In genomic region chr22:46230262-46230901, GRCh38 we compare ENCODE assay signal across 18 cellular contexts. TPM values are rescaled to one million over a fixed set of nuclear protein-coding genes. Genes with fewer than 3 reads are reported as not detected.
DNase-seq lines count a peak whose midpoint lies in the region; ATAC-seq, FAIRE-seq and TF ChIP-seq lines count a peak whose summit lies in the region.
"Had no signal": no experiment of that assay in that cellular context is flagged by ENCODE, and none has a peak within 500 bp of the region (broad histone marks: within the 10 kb centered on the region; RNA-seq: fewer than 3 reads in every experiment).

No MANE protein-coding gene starts in this region.

- H3K4me2 ChIP-seq in trophoblast cell (ENCODE audit: low read length), result no peak overlapping the region

- no peak overlapping the region for H2AK5ac ChIP-seq in trophoblast cell (ENCODE audit: low read length)

- H3K23ac ChIP-seq in trophoblast cell (ENCODE audit: low read length), result no peak overlapping the region

- H3K27me3 ChIP-seq in trophoblast cell (ENCODE audit: insufficient read depth, low read length), result no peaks in the 10 kb centered on the region
- H3K27me3 ChIP-seq in pancreas, result no peaks in the 10 kb centered on the region
- H3K27me3 ChIP-seq: BE2C had no signal

- ATAC-seq in left lobe of liver, result peak; percentile 75
- no peak for ATAC-seq in pancreas

- no peak overlapping the region for H2AFZ ChIP-seq in trophoblast cell (ENCODE audit: insufficient read depth, low read length, poor library complexity)

- H3K79me2 ChIP-seq in trophoblast cell (ENCODE audit: control insufficient read depth, insufficient read depth, low read length, poor library complexity), result no peaks in the 10 kb centered on the region

- no peak overlapping the region for H3K27ac ChIP-seq in trophoblast cell (ENCODE audit: low read depth, low read length)
- H3K27ac ChIP-seq in pancreas, result no peak overlapping the region

- H4K12ac ChIP-seq in trophoblast cell (ENCODE audit: low read depth, low read length), result no peak overlapping the region

- H2BK5ac ChIP-seq in trophoblast cell (ENCODE audit: low read depth, low read length, poor library complexity), result no peak overlapping the region

- no peak overlapping the region for H3K9ac ChIP-seq in trophoblast cell (ENCODE audit: low read length)

- H3K18ac ChIP-seq in trophoblast cell (ENCODE audit: low read length), result no peak overlapping the region

- H3K4ac ChIP-seq in trophoblast cell (ENCODE audit: low read depth, low read length), result no peak overlapping the region

- no peak overlapping the region for H3K14ac ChIP-seq in trophoblast cell (ENCODE audit: low read length)

- TF ChIP-seq CTCF in pancreas (IDR thresholded peaks at IDR 0.05), result no peak

- no peak overlapping the region for H4K8ac ChIP-seq in trophoblast cell (ENCODE audit: low read depth, low read length)

- WGBS in trophoblast cell (ENCODE audit: extremely low coverage, insufficient coverage, insufficient read length), result no CpG with 5 or more reads among the region's 13 CpGs
- 91 to 94% methylated on average over 13 of the region's 13 CpGs for WGBS in pancreas, 2 donors

- H3K9me3 ChIP-seq in trophoblast cell (ENCODE audit: insufficient read depth, low read depth, low read length), result peaks cover 4% of the 10 kb centered on the region
- no peaks in the 10 kb centered on the region for H3K9me3 ChIP-seq in pancreas
- H3K9me3 ChIP-seq: BE2C, HAP-1 had no signal

- no peak overlapping the region for H2BK120ac ChIP-seq in trophoblast cell (ENCODE audit: insufficient read depth, low read length, poor library complexity)

- intact Hi-C loops in pancreas (cut with DNase I), result no loop called here

- no peak overlapping the region for H4K91ac ChIP-seq in trophoblast cell (ENCODE audit: low read depth, low read length)

- no peaks in the 10 kb centered on the region for H3K79me1 ChIP-seq in trophoblast cell (ENCODE audit: low read length)

- H3K4me3 ChIP-seq in trophoblast cell (ENCODE audit: low read depth, low read length) (no peak overlapping the region), pancreas (no peak overlapping the region)
- H3K4me3 ChIP-seq: HAP-1 had no signal

- H3K36me3 ChIP-seq in trophoblast cell (ENCODE audit: control insufficient read depth in 1 of 2, insufficient read depth in 2 of 2, low read length in 2 of 2) (peaks cover 0 to 2% of the 10 kb centered on the region in 2 experiments), pancreas (peaks cover 0 to 11% (median 5%) of the 10 kb centered on the region in 3 donors)
- H3K36me3 ChIP-seq: BE2C had no signal

- H3K4me1 ChIP-seq in trophoblast cell (ENCODE audit: control insufficient read depth in 1 of 2, insufficient read depth in 2 of 2, low read length in 2 of 2) (no peaks in the 10 kb centered on the region), pancreas (no peaks in the 10 kb centered on the region)
- H3K4me1 ChIP-seq: HAP-1 had no signal

- DNase-seq in GF-D8 (lab: John Stamatoyannopoulos, UW) (peak; percentile 93), cerebellar cortex (ENCODE audit: low spot score) (peak; percentile 41), left lobe of liver (ENCODE audit: low spot score) (no peak), trophoblast cell (peak; percentile 46 to 69), epidermal melanocyte (ENCODE audit: insufficient read length, low spot score) (no peak), pancreas (no peak), NCI-H345 treated with DMSO at 0.1 percent for 48 hours (lab: John Stamatoyannopoulos, UW; ENCODE audit: unreplicated experiment) (no peak)
- DNase-seq: BE2C; CD4-positive, CD25-positive, alpha-beta regulatory T cell; CD8-positive, alpha-beta memory T cell; COR-L47; DMS 273 treated with DMSO at 0.1 percent for 48 hours; DMS53; GDM1 had no signal

- no peak overlapping the region for H2BK12ac ChIP-seq in trophoblast cell (ENCODE audit: low read length)

- no peak for FAIRE-seq in pancreas (lab: Jason Lieb, UNC)

RNA-seq across cellular contexts. Expression of gene CDPF1, which starts 19.7 kb away (rescaled TPM):
- total RNA-seq in left lobe of liver (5.1 TPM), pancreas (1 to 10 TPM; 2.9 to 4.6 (median 3.9) TPM)
- 5.5 and 5.9 TPM in 2 replicates for polyA plus RNA-seq in trophoblast cell (2013)
- polyA plus RNA-seq in pancreas, result 10 to 100 TPM in 1 of 2 donors, 1 to 10 TPM in 1; 9.2 to 12.0 TPM

RNA-seq across cellular contexts. Expression of gene PKDREJ, which starts 32.8 kb away (rescaled TPM):
- total RNA-seq in left lobe of liver (0.05 TPM), pancreas (under 1 TPM in 1 of 6 donors, not detected in 5; 0.06 TPM)
- under 0.01 TPM in 2 replicates for polyA plus RNA-seq in trophoblast cell (2013)
- under 1 TPM; 0.04 to 0.05 TPM for polyA plus RNA-seq in pancreas
- total RNA-seq: A172; CD4-positive, CD25-positive, alpha-beta regulatory T cell; CD8-positive, alpha-beta memory T cell; H4; HT-29 had no signal

RNA-seq across cellular contexts. Expression of gene TTC38, which starts 37.4 kb away (rescaled TPM):
- total RNA-seq in left lobe of liver (189 TPM), pancreas (10 to 100 TPM; 18.6 to 28.1 (median 21.1) TPM)
- polyA plus RNA-seq in trophoblast cell (2013), result 11.4 and 12.4 TPM in 2 replicates
- 10 to 100 TPM; 28.2 to 32.8 TPM for polyA plus RNA-seq in pancreas

Comparison
In these comparisons a context has a peak if more than half of its experiments do, and no peak if none do; other contexts are left out.
1. DNase-seq: peak in GF-D8 (single experiment), cerebellar cortex (single experiment) and trophoblast cell (2 of 2); none in left lobe of liver (single experiment), epidermal melanocyte (single experiment), pancreas (0 of 6) and NCI-H345 treated with DMSO at 0.1 percent for 48 hours (single experiment).